In genomic region chr10:49161411-49161997, GRCh38 we compare ENCODE assay signal across 1 cellular context.
TF ChIP-seq lines count a peak whose summit lies in the region.

No MANE protein-coding gene starts in this region.

TF ChIP-seq in H1, 55 proteins besides CTCF, POLR2A, EP300 and RAD21:
- TF ChIP-seq HDAC2 (IDR thresholded peaks at IDR 0.05; ENCODE audit: borderline replicate concordance in 1 of 2, low read depth in 2 of 2, low read length in 2 of 2) (no peak), E2F6 (IDR thresholded peaks at IDR 0.05) (0 out of 2 replicates have a peak, but pooled peaks have one; percentile 14), BACH1 (IDR thresholded peaks at IDR 0.05; ENCODE audit: low read length) (peak; percentile 96), MAFK (IDR thresholded peaks at IDR 0.05; ENCODE audit: low read depth, low read length) (peak; percentile 74; the same call in 1 of the 2 replicates), RFX5 (IDR thresholded peaks at IDR 0.05; ENCODE audit: borderline replicate concordance, low read depth, low read length) (no peak)
